19 cellular contexts compared by ENCODE assay signal in genomic region chrX:107601326-107601725, GRCh38.
"Had no signal": no experiment of that assay in that cellular context is flagged by ENCODE, and none has a peak within 500 bp of the region (broad histone marks: within the 10 kb centered on the region; RNA-seq: fewer than 3 reads in every experiment).

No MANE protein-coding gene starts in this region.

- H3K27ac ChIP-seq: coronary artery, dorsolateral prefrontal cortex, esophagus muscularis mucosa, foreskin keratinocyte, gastrocnemius medialis, heart right ventricle, left lung, lower lobe of right lung had no signal

- H3K4me3 ChIP-seq: coronary artery, dorsolateral prefrontal cortex, esophagus muscularis mucosa, gastrocnemius medialis, heart right ventricle, left lung, lower lobe of right lung had no signal

- H3K9me3 ChIP-seq: esophagus muscularis mucosa, gastrocnemius medialis, heart right ventricle, left lung, lower lobe of right lung had no signal

- DNase-seq: dermis blood vessel endothelial cell; dorsolateral prefrontal cortex; effector CD4-positive, alpha-beta T cell; effector memory CD4-positive, alpha-beta T cell; foreskin keratinocyte; gastrocnemius medialis; glutamatergic neuron; head of caudate nucleus; heart right ventricle; hippocampal formation; immature natural killer cell; left cardiac atrium; left lung; left ventricle myocardium superior; lower lobe of right lung; mesenchymal stem cell; midbrain had no signal

- H3K36me3 ChIP-seq: esophagus muscularis mucosa, gastrocnemius medialis, heart right ventricle, left lung, lower lobe of right lung had no signal

- ATAC-seq: foreskin keratinocyte, gastrocnemius medialis, heart right ventricle, left cardiac atrium, left lung, left ventricle myocardium superior, lower lobe of right lung had no signal

- H3K27me3 ChIP-seq: foreskin keratinocyte, gastrocnemius medialis, left lung had no signal

- H3K4me1 ChIP-seq: esophagus muscularis mucosa, foreskin keratinocyte, gastrocnemius medialis, heart right ventricle, left lung, lower lobe of right lung had no signal
